In the genomic region with DNA sequence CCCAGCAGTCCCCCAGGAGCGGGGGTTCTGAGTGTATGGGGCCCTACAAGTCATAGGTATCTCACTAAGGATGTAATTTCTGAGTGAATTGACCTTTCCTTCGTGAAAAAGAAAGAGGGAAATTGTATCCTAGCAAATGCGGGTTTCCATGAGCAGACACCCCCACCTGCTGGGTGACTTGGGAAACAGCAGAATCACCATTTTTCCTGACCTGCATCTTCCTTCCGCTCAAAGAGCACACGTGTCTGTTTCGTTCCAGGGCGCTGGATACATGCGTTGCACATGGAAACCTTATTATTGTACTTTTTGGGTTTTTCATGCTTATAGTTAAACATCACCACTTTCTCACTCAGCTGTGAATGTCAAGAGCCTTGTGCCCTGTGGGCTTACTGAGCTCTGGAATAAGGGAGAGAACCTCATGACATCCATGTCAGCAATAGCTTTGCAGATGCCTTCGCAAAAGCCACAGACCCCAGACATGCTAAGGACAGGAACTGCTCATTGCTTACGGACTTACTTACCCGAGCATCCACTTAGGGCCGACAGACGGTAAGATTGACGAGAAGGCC, we compare ENCODE assay signal across 8 cellular contexts.
DNase-seq lines count a peak whose midpoint lies in the region; TF ChIP-seq lines count a peak whose summit lies in the region.

No MANE protein-coding gene starts in this region.

- H3K27me3 ChIP-seq in smooth muscle cell (ENCODE audit: low read depth) = no peaks in the 10 kb centered on the region

- H3K36me3 ChIP-seq in smooth muscle cell (ENCODE audit: low read depth) = no peaks in the 10 kb centered on the region

- no peaks in the 10 kb centered on the region for H3K79me2 ChIP-seq in smooth muscle cell (ENCODE audit: low read depth)

- H2AFZ ChIP-seq in smooth muscle cell (ENCODE audit: low read depth) = no peak overlapping the region

- DNase-seq in AML-193 (lab: John Stamatoyannopoulos, UW) (peak; percentile 12 to 20), GM13977 (ENCODE audit: low spot score) (peak; percentile 54), NCI-H345 treated with DMSO at 0.1 percent for 48 hours (lab: John Stamatoyannopoulos, UW; ENCODE audit: unreplicated experiment) (peak; percentile 26), hepatic stellate cell (ENCODE audit: low spot score) (peak; percentile 77), smooth muscle cell (lab: John Stamatoyannopoulos, UW; ENCODE audit: unreplicated experiment) (no peak), NK-92 (lab: John Stamatoyannopoulos, UW; ENCODE audit: unreplicated experiment) (no peak)
- peak; percentile 29 for DNase-seq in activated naive CD4-positive, alpha-beta T cell treated with anti-CD3 and anti-CD28 coated beads, Interleukin-2, amount 50 U/mL, for 16 hours
- no peak for DNase-seq in activated effector memory CD4-positive, alpha-beta T cell treated with anti-CD3 and anti-CD28 coated beads, Interleukin-2, amount 50 U/mL, for 16 hours

- in situ Hi-C loops in GM13977 (cut with MboI; ENCODE audit: low pct_unique_long_range_greater_than_20kb, low sequenced_read_pairs, unreplicated experiment) = loop anchor here (25.0 kb wide), 1 partner anchor 834 kb away; no protein-coding TSS in a partner anchor

- H3K4me2 ChIP-seq in smooth muscle cell = no peak overlapping the region

- no peaks in the 10 kb centered on the region for H3F3A ChIP-seq in smooth muscle cell (ENCODE audit: low read depth)

- H3K27ac ChIP-seq in smooth muscle cell (ENCODE audit: low read depth) = no peak overlapping the region

- H3K4me3 ChIP-seq in smooth muscle cell = no peak overlapping the region

- peak; percentile 63 for TF ChIP-seq CTCF in GM13977 (IDR thresholded peaks at IDR 0.05; ENCODE audit: extremely low read depth, insufficient read depth, missing control alignments)
- TF ChIP-seq CTCF in smooth muscle cell (IDR thresholded peaks at IDR 0.05; ENCODE audit: borderline replicate concordance, insufficient read depth, poor library complexity, severe bottlenecking) = peak; percentile 83

- 55% methylated on average over 14 of the region's 14 CpGs for WGBS in smooth muscle cell (ENCODE audit: low lambda C conversion rate)

- H3K9ac ChIP-seq in smooth muscle cell (ENCODE audit: low read depth) = no peak overlapping the region

- no peaks in the 10 kb centered on the region for H3K9me3 ChIP-seq in smooth muscle cell (replicated peaks; ENCODE audit: low read depth)

- H4K20me1 ChIP-seq in smooth muscle cell (ENCODE audit: low read depth) = no peaks in the 10 kb centered on the region

- H3K4me1 ChIP-seq in smooth muscle cell (ENCODE audit: low read depth) = no peaks in the 10 kb centered on the region

Comparison
In these comparisons a context has a peak if more than half of its experiments do, and no peak if none do; other contexts are left out.
1. DNase-seq: peak in AML-193 (2 of 2), GM13977 (single experiment), NCI-H345 treated with DMSO at 0.1 percent for 48 hours (single experiment), activated naive CD4-positive, alpha-beta T cell treated with anti-CD3 and anti-CD28 coated beads, Interleukin-2, amount 50 U/mL, for 16 hours (single experiment) and hepatic stellate cell (single experiment); none in smooth muscle cell (single experiment), NK-92 (single experiment) and activated effector memory CD4-positive, alpha-beta T cell treated with anti-CD3 and anti-CD28 coated beads, Interleukin-2, amount 50 U/mL, for 16 hours (single experiment).